In the genomic region with DNA sequence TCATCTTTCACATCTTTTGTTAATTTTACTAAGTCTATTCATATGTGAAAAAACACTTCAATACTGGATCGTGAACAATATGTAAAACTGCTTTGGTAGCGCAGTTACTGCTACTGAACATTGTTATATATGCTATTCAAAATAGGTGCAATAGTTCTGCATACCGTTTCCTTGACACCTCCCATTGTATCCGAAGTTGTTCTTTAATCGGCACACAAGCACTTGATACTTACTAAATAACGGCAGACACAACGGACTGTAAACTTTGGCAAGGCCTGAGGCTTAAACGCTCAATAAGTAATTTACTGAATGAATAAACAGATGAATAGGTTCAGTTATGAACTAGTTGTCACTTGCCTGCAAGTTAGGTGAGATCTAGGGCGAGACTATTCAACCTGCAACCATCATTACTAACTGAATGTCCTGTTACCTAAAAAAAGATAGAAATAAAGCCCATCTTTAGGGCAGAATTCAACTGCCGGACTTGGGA, we compare ENCODE assay signal across 8 cellular contexts. TPM values are rescaled to one million over a fixed set of nuclear protein-coding genes. Genes with fewer than 3 reads are reported as not detected.
A peak's percentile ranks its signal among the peaks of the same experiment; 100 is the strongest.
DNase-seq lines count a peak whose midpoint lies in the region; ATAC-seq and TF ChIP-seq lines count a peak whose summit lies in the region.

No MANE protein-coding gene starts in this region.

- DNase-seq in BJ (ENCODE audit: low read depth) (no peak), PC-9 (no peak), erythroblast (lab: John Stamatoyannopoulos, UW) (peak; percentile 63 to 73), prostate gland (ENCODE audit: low spot score) (no peak), NCI-H524 treated with DMSO at 0.1 percent for 48 hours (lab: John Stamatoyannopoulos, UW) (no peak)
- DNase-seq in stimulated activated CD4-positive, alpha-beta T cell treated with anti-CD3 and anti-CD28 coated beads, Interleukin-15, amount 100 ng/mL, for 24 hours: no peak

- CTCF ChIA-PET in BJ (lab: Yijun Ruan, JAX) (no interaction called here), PC-9 (lab: Charles Lee) (no interaction called here)

- intact Hi-C loops in PC-9 (cut with micrococcal nuclease; ENCODE audit: unreplicated experiment) (loop anchor here (5.0 kb wide), 1 partner anchor 520 kb away; a partner anchor contains a TSS), prostate gland (cut with DNase I) (loop anchor here (10.0 kb wide), 1 partner anchor 637 kb away; no protein-coding TSS in a partner anchor)

- H3K79me2 ChIP-seq in PC-9 (ENCODE audit: low read depth): peaks cover 74% of the 10 kb centered on the region

- H2AFZ ChIP-seq in PC-9: peak overlapping the region; percentile 94

- H4K20me1 ChIP-seq in PC-9 (ENCODE audit: insufficient read depth): peaks cover 14% of the 10 kb centered on the region

- H3K27me3 ChIP-seq in BJ (ENCODE audit: control insufficient read depth, insufficient read depth, low read length) (no peaks in the 10 kb centered on the region), PC-9 (ENCODE audit: insufficient read depth, low read depth) (no peaks in the 10 kb centered on the region), prostate gland (replicated peaks; ENCODE audit: insufficient read depth) (no peaks in the 10 kb centered on the region)

- WGBS in prostate gland: 8% methylated on average over 10 of the region's 10 CpGs

- peaks cover 7% of the 10 kb centered on the region; the same call in 1 of the 2 replicates for H3F3A ChIP-seq in PC-9 (ENCODE audit: insufficient read depth, low read depth)

- H3K9me3 ChIP-seq in PC-9 (ENCODE audit: insufficient read depth, low read depth) (no peaks in the 10 kb centered on the region), prostate gland (no peaks in the 10 kb centered on the region)

- H3K4me3 ChIP-seq in BJ (ENCODE audit: low read depth, low read length): peak overlapping the region; percentile 59
- H3K4me3 ChIP-seq in PC-9: peak overlapping the region; percentile 78
- H3K4me3 ChIP-seq in prostate gland: peak overlapping the region; percentile 50 to 70

- ATAC-seq in GM21515 (IDR thresholded peaks at IDR 0.05; ENCODE audit: unreplicated experiment) (peak; percentile 0), HG02763 (IDR thresholded peaks at IDR 0.05; ENCODE audit: unreplicated experiment) (no peak)

- H3K4me1 ChIP-seq in PC-9 (replicated peaks; ENCODE audit: insufficient read depth): peaks cover 20% of the 10 kb centered on the region
- peaks cover 4% of the 10 kb centered on the region for H3K4me1 ChIP-seq in prostate gland (replicated peaks)

- H3K36me3 ChIP-seq in BJ (ENCODE audit: control insufficient read depth, insufficient read depth, low read length) (peaks cover 2% of the 10 kb centered on the region; the same call in 1 of the 2 replicates), PC-9 (ENCODE audit: low read depth) (0 out of 2 replicates have a peak, but pooled peaks cover 25% of the 10 kb centered on the region), prostate gland (no peaks in the 10 kb centered on the region)

- H3K27ac ChIP-seq in PC-9 (peak overlapping the region; percentile 82), prostate gland (peak overlapping the region; percentile 88 to 89)

- no peak for TF ChIP-seq POLR2A in erythroblast (IDR thresholded peaks at IDR 0.05; ENCODE audit: low read length)
- no peak for TF ChIP-seq POLR2A in prostate gland (IDR thresholded peaks at IDR 0.05)

- no peaks in the 10 kb centered on the region for H3K9me2 ChIP-seq in PC-9 (ENCODE audit: insufficient read depth)

- POLR2A ChIA-PET in BJ (lab: Charles Lee) (interaction anchor here (0.7 kb wide), 1 partner anchor 1984 kb away, joined by 3 read pairs; no protein-coding TSS in a partner anchor), PC-9 (lab: Charles Lee; ENCODE audit: unreplicated experiment) (interaction anchor here (0.5 to 0.7 kb wide), 5 partner anchors 82 to 1549 kb away, joined by 3 to 8 read pairs (median 4); no protein-coding TSS in a partner anchor)

- peak overlapping the region; percentile 87 for H3K4me2 ChIP-seq in PC-9

- TF ChIP-seq CTCF in BJ (IDR thresholded peaks at IDR 0.05; ENCODE audit: insufficient read depth, low read depth, low read length) (no peak), PC-9 (conservative IDR thresholded peaks at IDR 0.05) (no peak), prostate gland (IDR thresholded peaks at IDR 0.05) (no peak)

- TSS peak; percentile 56 for BruUV-seq in PC-9 (replicated peaks; lab: Mats Ljungman, UMichigan)

RNA-seq across cellular contexts. Expression of a gene that starts 0.6 kb away (rescaled TPM):
- 10.3 and 21.0 TPM in 2 replicates for polyA plus RNA-seq in BJ (2011; rRNA removed)
- polyA minus RNA-seq in BJ (2011; rRNA and poly(A)+ RNA removed): 7.0 and 7.9 TPM in 2 replicates
- 16.5 and 20.2 TPM in 2 replicates for total RNA-seq in PC-9 (2021)
- 10 to 100 TPM; 22.3 to 31.4 TPM for total RNA-seq in prostate gland

RNA-seq across cellular contexts. Expression of a gene that starts 0.7 kb away (rescaled TPM):
- polyA plus RNA-seq in BJ (2011; rRNA removed): 50.6 and 86.3 TPM in 2 replicates
- 33.8 and 41.8 TPM in 2 replicates for polyA minus RNA-seq in BJ (2011; rRNA and poly(A)+ RNA removed)
- total RNA-seq in PC-9 (2021) (55.1 and 60.6 TPM in 2 replicates), prostate gland (10 to 100 TPM; 41.1 to 61.0 TPM)

Comparison
In these comparisons a context has a peak if more than half of its experiments do, and no peak if none do; other contexts are left out.
1. DNase-seq: peak in erythroblast (2 of 2); none in BJ (single experiment), PC-9 (0 of 2), prostate gland (single experiment), stimulated activated CD4-positive, alpha-beta T cell treated with anti-CD3 and anti-CD28 coated beads, Interleukin-15, amount 100 ng/mL, for 24 hours (single experiment) and NCI-H524 treated with DMSO at 0.1 percent for 48 hours (single experiment).
2. Peak in every context shown above with its lines, with median percentiles within 50 percentile points of each other: H3K4me3 ChIP-seq.